8 cellular contexts compared by ENCODE assay signal in the genomic region with DNA sequence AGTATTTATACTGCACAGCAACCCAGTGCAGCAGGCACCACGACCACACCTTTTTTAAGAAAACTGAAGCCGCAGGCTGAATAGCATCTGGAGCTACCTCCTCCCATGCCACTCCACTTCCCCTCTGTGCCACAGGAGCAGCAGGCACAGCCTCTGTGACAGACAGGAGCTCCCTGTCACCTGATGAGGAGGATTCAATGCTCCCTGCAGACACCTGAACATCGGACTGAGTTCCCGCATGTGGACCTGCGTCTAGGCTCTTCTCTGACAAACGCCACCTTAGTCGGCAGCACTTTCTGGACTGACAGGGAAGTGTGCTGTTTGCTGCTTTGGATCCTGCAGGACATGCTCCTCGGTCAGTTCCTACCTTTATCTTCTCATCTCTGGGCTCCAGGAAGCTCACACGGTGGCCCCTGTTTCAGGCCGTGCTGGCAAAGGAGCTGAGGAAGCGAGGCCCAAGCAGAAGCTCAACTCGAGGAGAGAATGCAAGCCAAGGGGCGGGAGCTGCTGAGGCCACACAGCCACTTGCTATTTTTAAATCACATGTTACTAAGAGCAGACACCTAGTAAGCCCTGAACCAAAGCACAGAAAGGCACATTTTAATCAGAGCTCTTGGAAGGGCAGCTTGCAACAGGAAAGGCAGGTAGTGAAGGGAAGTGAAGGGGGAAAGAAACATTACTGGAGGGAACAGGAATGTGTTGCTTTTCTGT. TPM values are rescaled to one million over a fixed set of nuclear protein-coding genes. Genes with fewer than 3 reads are reported as not detected.
DNase-seq lines count a peak whose midpoint lies in the region; ATAC-seq and TF ChIP-seq lines count a peak whose summit lies in the region.

No MANE protein-coding gene starts in this region.

- TF ChIP-seq POLR2A in vagina (IDR thresholded peaks at IDR 0.05) = no peak

- H3K36me3 ChIP-seq in psoas muscle (ENCODE audit: insufficient read depth in 1 of 2, low read depth in 1 of 2) = peaks cover 2 to 34% of the 10 kb centered on the region in 2 donors
- H3K36me3 ChIP-seq in vagina = peaks cover 0 to 11% of the 10 kb centered on the region in 2 donors

- H3K4me3 Mint-ChIP-seq in activated T-cell treated with anti-CD3 and anti-CD28 coated beads, Interleukin-2, amount 50 U/mL, for 24 hours = peak overlapping the region; percentile 7
- H3K4me3 Mint-ChIP-seq in T-helper 2 cell treated with Interferon-gamma antibody and Interleukin-4, amounts not matched to agents 5 μg/mL and 100 μg/mL, for 36 hours = no peak overlapping the region

- H3K36me3 Mint-ChIP-seq in activated T-cell treated with anti-CD3 and anti-CD28 coated beads, Interleukin-2, amount 50 U/mL, for 24 hours (ENCODE audit: low read depth) = peaks cover 92% of the 10 kb centered on the region
- peaks cover 47% of the 10 kb centered on the region for H3K36me3 Mint-ChIP-seq in T-helper 2 cell treated with Interferon-gamma antibody and Interleukin-4, amounts not matched to agents 5 μg/mL and 100 μg/mL, for 36 hours (ENCODE audit: low read depth)

- no peaks in the 10 kb centered on the region for H3K9me3 ChIP-seq in psoas muscle
- H3K9me3 ChIP-seq in vagina = no peaks in the 10 kb centered on the region

- peak overlapping the region; percentile 24 for H3K4me3 ChIP-seq in psoas muscle
- H3K4me3 ChIP-seq in vagina = no peak overlapping the region

- TF ChIP-seq CTCF in psoas muscle (IDR thresholded peaks at IDR 0.05) (no peak), vagina (IDR thresholded peaks at IDR 0.05) (no peak)

- peak overlapping the region; percentile 76 for H3K27ac Mint-ChIP-seq in activated T-cell treated with anti-CD3 and anti-CD28 coated beads, Interleukin-2, amount 50 U/mL, for 24 hours
- H3K27ac Mint-ChIP-seq in T-helper 2 cell treated with Interferon-gamma antibody and Interleukin-4, amounts not matched to agents 5 μg/mL and 100 μg/mL, for 36 hours = peak overlapping the region; percentile 6

- H3K27ac ChIP-seq in psoas muscle = peak overlapping the region; percentile 78
- no peak overlapping the region for H3K27ac ChIP-seq in vagina

- H3K4me1 ChIP-seq in psoas muscle (peaks cover 41% of the 10 kb centered on the region), vagina (peaks cover 5% of the 10 kb centered on the region)

- H3K27me3 ChIP-seq in psoas muscle (ENCODE audit: insufficient read depth in 3 of 3, low read length in 2 of 3) = no peaks in the 10 kb centered on the region
- H3K27me3 ChIP-seq in vagina = no peaks in the 10 kb centered on the region

- intact Hi-C loops in psoas muscle (cut with DNase I) (no loop called here), vagina (cut with DNase I) (no loop called here)

- ATAC-seq in HG02588 (IDR thresholded peaks at IDR 0.05; ENCODE audit: unreplicated experiment) = peak; percentile 48
- ATAC-seq in psoas muscle = peak; percentile 86 to 96 (median 92)

- DNase-seq in activated T-cell treated with anti-CD3 and anti-CD28 coated beads, Interleukin-2, amount 50 U/mL, for 24 hours = no peak
- DNase-seq in activated T-cell treated with anti-CD3 and anti-CD28 coated beads for 4 hours = no peak
- DNase-seq in T-helper 2 cell treated with Interferon-gamma antibody and Interleukin-4, amounts not matched to agents 5 μg/mL and 100 μg/mL, for 36 hours (ENCODE audit: low spot score) = no peak
- peak; percentile 39 to 81 for DNase-seq in psoas muscle
- DNase-seq in NCI-H82 (lab: John Stamatoyannopoulos, UW) = no peak
- no peak for DNase-seq in activated gamma-delta T cell treated with Interleukin-2 at 50 U/mL for 16 hours
- DNase-seq in vagina (ENCODE audit: extremely low spot score in 2 of 2) = no peak

- H3K4me1 Mint-ChIP-seq in activated T-cell treated with anti-CD3 and anti-CD28 coated beads, Interleukin-2, amount 50 U/mL, for 24 hours (ENCODE audit: low read depth) = peaks cover 76% of the 10 kb centered on the region
- peaks cover 25% of the 10 kb centered on the region for H3K4me1 Mint-ChIP-seq in T-helper 2 cell treated with Interferon-gamma antibody and Interleukin-4, amounts not matched to agents 5 μg/mL and 100 μg/mL, for 36 hours (ENCODE audit: low read depth)

- no peaks in the 10 kb centered on the region for H3K27me3 Mint-ChIP-seq in activated T-cell treated with anti-CD3 and anti-CD28 coated beads, Interleukin-2, amount 50 U/mL, for 24 hours
- H3K27me3 Mint-ChIP-seq in T-helper 2 cell treated with Interferon-gamma antibody and Interleukin-4, amounts not matched to agents 5 μg/mL and 100 μg/mL, for 36 hours (ENCODE audit: low read depth) = no peaks in the 10 kb centered on the region

- H3K9me3 Mint-ChIP-seq in activated T-cell treated with anti-CD3 and anti-CD28 coated beads, Interleukin-2, amount 50 U/mL, for 24 hours = no peaks in the 10 kb centered on the region
- H3K9me3 Mint-ChIP-seq in T-helper 2 cell treated with Interferon-gamma antibody and Interleukin-4, amounts not matched to agents 5 μg/mL and 100 μg/mL, for 36 hours = no peaks in the 10 kb centered on the region

- WGBS in psoas muscle, 3 donors = 36 to 45% (median 38%) methylated on average over 13 of the region's 13 CpGs

RNA-seq across cellular contexts. Expression of gene VOPP1, which starts 56.6 kb away (rescaled TPM):
- total RNA-seq in psoas muscle (10 to 100 TPM; 21.6 to 31.9 (median 30.5) TPM), vagina (26.3 TPM)
- 10 to 100 TPM; 16.3 to 45.7 (median 19.5) TPM for polyA plus RNA-seq in psoas muscle

Comparison
In these comparisons a context has a peak if more than half of its experiments do, and no peak if none do; other contexts are left out.
1. DNase-seq: peak in psoas muscle (2 of 2); none in activated T-cell treated with anti-CD3 and anti-CD28 coated beads, Interleukin-2, amount 50 U/mL, for 24 hours (single experiment), activated T-cell treated with anti-CD3 and anti-CD28 coated beads for 4 hours (single experiment), T-helper 2 cell treated with Interferon-gamma antibody and Interleukin-4, amounts not matched to agents 5 μg/mL and 100 μg/mL, for 36 hours (single experiment), NCI-H82 (single experiment), activated gamma-delta T cell treated with Interleukin-2 at 50 U/mL for 16 hours (single experiment) and vagina (0 of 2).